ENCODE assay signal across 1 cellular context in the genomic region with DNA sequence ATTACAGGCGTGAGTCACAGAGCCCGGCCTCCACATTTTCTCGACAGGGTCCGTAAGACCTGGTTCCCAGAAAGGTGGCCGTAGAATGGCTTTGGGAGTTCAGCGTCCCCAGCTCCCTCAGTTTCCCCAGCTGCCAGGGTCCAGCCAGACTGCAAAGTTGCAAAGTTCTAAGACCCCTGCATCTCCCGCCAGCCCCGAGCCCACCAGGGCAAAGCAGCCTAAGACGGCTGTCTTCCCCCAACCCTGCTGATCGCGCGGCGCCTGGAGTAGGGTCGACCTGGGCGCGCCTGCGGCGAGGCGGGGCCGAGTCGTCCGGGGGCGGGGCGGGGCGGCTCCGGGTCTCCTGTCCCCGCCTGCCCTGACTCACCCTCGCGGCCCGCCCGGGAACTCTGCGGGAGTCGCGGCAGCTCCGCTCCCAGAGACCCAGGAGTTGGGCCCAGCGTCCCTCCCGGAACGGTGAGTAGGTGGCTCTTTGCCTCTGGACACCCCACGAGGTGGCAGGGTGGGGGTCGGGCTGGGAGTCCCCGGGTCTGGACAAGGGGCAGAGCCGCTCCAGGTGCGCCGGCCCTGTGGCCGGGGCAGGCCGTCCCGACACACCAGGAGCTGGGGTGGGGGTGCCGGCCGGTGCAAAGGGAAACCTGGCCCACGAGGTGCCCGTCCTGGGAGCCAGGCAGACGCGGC.
A peak's percentile ranks its signal among the peaks of the same experiment; 100 is the strongest.
TF ChIP-seq lines count a peak whose summit lies in the region.

A gene (plus strand): TSS at position 366 of the 681 bp plus-strand sequence. CDS start 7,094 bp downstream, outside the sequence.

TF ChIP-seq in HepG2, 621 proteins besides CTCF, POLR2A, EP300 and RAD21 (continued from another document and continues in another):
- TF ChIP-seq, protein P1, sequence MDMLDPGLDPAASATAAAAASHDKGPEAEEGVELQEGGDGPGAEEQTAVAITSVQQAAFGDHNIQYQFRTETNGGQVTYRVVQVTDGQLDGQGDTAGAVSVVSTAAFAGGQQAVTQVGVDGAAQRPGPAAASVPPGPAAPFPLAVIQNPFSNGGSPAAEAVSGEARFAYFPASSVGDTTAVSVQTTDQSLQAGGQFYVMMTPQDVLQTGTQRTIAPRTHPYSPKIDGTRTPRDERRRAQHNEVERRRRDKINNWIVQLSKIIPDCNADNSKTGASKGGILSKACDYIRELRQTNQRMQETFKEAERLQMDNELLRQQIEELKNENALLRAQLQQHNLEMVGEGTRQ (IDR thresholded peaks at IDR 0.05; ENCODE audit: low read depth, low read length), result no peak
- TF ChIP-seq, protein P1 (CRISPR knock-in tag; IDR thresholded peaks at IDR 0.05; ENCODE audit: borderline replicate concordance), result no peak
- TF ChIP-seq ASH2L (IDR thresholded peaks at IDR 0.05; ENCODE audit: insufficient read length, low read depth, low read length), result peak; percentile 48
- no peak for TF ChIP-seq ZFP62 (CRISPR knock-in tag; IDR thresholded peaks at IDR 0.05)
- TF ChIP-seq ZNF432 (CRISPR knock-in tag; IDR thresholded peaks at IDR 0.05; ENCODE audit: borderline replicate concordance), result no peak
- peak; percentile 11; the same call in 1 of the 2 replicates for TF ChIP-seq FOSL1 (CRISPR knock-in tag; IDR thresholded peaks at IDR 0.05; ENCODE audit: borderline replicate concordance)
- no peak for TF ChIP-seq SOX13 (IDR thresholded peaks at IDR 0.05)
- 0 out of 4 replicates have a peak, but pooled peaks of 1 of the 2 experiments have one; percentile 20 for TF ChIP-seq SOX13 (CRISPR knock-in tag; conservative IDR thresholded peaks at IDR 0.05 in 1 of 2, IDR thresholded peaks at IDR 0.05 in 1 of 2)
- TF ChIP-seq ZNF282 (IDR thresholded peaks at IDR 0.05; ENCODE audit: partially characterized antibody), result no peak
- TF ChIP-seq HOXA5 (CRISPR knock-in tag; IDR thresholded peaks at IDR 0.05), result peak; percentile 60; the same call in 1 of the 2 replicates
- peak; percentile 81; the same call in 1 of the 2 replicates for TF ChIP-seq SP4 (CRISPR knock-in tag; IDR thresholded peaks at IDR 0.05)
- TF ChIP-seq ZNF326 (CRISPR knock-in tag; IDR thresholded peaks at IDR 0.05; ENCODE audit: borderline replicate concordance), result no peak
- TF ChIP-seq BRCA1 (CRISPR knock-in tag; IDR thresholded peaks at IDR 0.05), result no peak
- no peak for TF ChIP-seq REL (CRISPR knock-in tag; conservative IDR thresholded peaks at IDR 0.05)
- TF ChIP-seq ZMYM2 (CRISPR knock-in tag; IDR thresholded peaks at IDR 0.05), result peak; percentile 63; the same call in 1 of the 2 replicates
- TF ChIP-seq ARHGAP35 (CRISPR knock-in tag; IDR thresholded peaks at IDR 0.05; ENCODE audit: borderline replicate concordance), result no peak
- TF ChIP-seq KLF6 (CRISPR knock-in tag; IDR thresholded peaks at IDR 0.05), result no peak
- TF ChIP-seq KMT2A (CRISPR knock-in tag; IDR thresholded peaks at IDR 0.05), result 0 out of 2 replicates have a peak, but pooled peaks have one; percentile 25
- no peak for TF ChIP-seq ZNF773 (CRISPR knock-in tag; IDR thresholded peaks at IDR 0.05; ENCODE audit: borderline replicate concordance)
- TF ChIP-seq, protein P2, sequence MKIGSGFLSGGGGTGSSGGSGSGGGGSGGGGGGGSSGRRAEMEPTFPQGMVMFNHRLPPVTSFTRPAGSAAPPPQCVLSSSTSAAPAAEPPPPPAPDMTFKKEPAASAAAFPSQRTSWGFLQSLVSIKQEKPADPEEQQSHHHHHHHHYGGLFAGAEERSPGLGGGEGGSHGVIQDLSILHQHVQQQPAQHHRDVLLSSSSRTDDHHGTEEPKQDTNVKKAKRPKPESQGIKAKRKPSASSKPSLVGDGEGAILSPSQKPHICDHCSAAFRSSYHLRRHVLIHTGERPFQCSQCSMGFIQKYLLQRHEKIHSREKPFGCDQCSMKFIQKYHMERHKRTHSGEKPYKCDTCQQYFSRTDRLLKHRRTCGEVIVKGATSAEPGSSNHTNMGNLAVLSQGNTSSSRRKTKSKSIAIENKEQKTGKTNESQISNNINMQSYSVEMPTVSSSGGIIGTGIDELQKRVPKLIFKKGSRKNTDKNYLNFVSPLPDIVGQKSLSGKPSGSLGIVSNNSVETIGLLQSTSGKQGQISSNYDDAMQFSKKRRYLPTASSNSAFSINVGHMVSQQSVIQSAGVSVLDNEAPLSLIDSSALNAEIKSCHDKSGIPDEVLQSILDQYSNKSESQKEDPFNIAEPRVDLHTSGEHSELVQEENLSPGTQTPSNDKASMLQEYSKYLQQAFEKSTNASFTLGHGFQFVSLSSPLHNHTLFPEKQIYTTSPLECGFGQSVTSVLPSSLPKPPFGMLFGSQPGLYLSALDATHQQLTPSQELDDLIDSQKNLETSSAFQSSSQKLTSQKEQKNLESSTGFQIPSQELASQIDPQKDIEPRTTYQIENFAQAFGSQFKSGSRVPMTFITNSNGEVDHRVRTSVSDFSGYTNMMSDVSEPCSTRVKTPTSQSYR (CRISPR knock-in tag; IDR thresholded peaks at IDR 0.05; ENCODE audit: borderline replicate concordance), result no peak
- no peak for TF ChIP-seq ZNF772 (CRISPR knock-in tag; IDR thresholded peaks at IDR 0.05)
- no peak for TF ChIP-seq FOXJ3 (CRISPR knock-in tag; IDR thresholded peaks at IDR 0.05; ENCODE audit: borderline replicate concordance)
- TF ChIP-seq, protein P3, sequence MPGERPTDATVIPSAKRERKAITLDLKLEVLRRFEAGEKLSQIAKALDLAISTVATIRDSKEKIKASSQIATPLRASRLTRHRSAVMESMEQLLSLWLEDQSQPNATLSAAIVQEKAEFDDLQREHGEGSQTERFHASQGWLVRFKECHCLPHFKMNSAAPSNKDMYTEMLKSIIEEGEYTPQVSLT (CRISPR knock-in tag; IDR thresholded peaks at IDR 0.05; ENCODE audit: borderline replicate concordance, low read depth), result no peak
- TF ChIP-seq, protein P4, sequence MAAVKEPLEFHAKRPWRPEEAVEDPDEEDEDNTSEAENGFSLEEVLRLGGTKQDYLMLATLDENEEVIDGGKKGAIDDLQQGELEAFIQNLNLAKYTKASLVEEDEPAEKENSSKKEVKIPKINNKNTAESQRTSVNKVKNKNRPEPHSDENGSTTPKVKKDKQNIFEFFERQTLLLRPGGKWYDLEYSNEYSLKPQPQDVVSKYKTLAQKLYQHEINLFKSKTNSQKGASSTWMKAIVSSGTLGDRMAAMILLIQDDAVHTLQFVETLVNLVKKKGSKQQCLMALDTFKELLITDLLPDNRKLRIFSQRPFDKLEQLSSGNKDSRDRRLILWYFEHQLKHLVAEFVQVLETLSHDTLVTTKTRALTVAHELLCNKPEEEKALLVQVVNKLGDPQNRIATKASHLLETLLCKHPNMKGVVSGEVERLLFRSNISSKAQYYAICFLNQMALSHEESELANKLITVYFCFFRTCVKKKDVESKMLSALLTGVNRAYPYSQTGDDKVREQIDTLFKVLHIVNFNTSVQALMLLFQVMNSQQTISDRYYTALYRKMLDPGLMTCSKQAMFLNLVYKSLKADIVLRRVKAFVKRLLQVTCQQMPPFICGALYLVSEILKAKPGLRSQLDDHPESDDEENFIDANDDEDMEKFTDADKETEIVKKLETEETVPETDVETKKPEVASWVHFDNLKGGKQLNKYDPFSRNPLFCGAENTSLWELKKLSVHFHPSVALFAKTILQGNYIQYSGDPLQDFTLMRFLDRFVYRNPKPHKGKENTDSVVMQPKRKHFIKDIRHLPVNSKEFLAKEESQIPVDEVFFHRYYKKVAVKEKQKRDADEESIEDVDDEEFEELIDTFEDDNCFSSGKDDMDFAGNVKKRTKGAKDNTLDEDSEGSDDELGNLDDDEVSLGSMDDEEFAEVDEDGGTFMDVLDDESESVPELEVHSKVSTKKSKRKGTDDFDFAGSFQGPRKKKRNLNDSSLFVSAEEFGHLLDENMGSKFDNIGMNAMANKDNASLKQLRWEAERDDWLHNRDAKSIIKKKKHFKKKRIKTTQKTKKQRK (IDR thresholded peaks at IDR 0.05; ENCODE audit: low read length), result no peak
- TF ChIP-seq ZFP1 (CRISPR knock-in tag; IDR thresholded peaks at IDR 0.05), result no peak
- no peak for TF ChIP-seq SNAPC2 (CRISPR knock-in tag; IDR thresholded peaks at IDR 0.05)
- TF ChIP-seq ZNF768 (CRISPR knock-in tag; IDR thresholded peaks at IDR 0.05), result 0 out of 2 replicates have a peak, but pooled peaks have one; percentile 54
- no peak for TF ChIP-seq NFIB (CRISPR knock-in tag; IDR thresholded peaks at IDR 0.05; ENCODE audit: borderline replicate concordance)
- no peak for TF ChIP-seq ZNF143 (CRISPR knock-in tag; IDR thresholded peaks at IDR 0.05)
- no peak for TF ChIP-seq ZBTB42 (CRISPR knock-in tag; IDR thresholded peaks at IDR 0.05)
- no peak for TF ChIP-seq HMG20A (CRISPR knock-in tag; IDR thresholded peaks at IDR 0.05; ENCODE audit: borderline replicate concordance)
- 0 out of 2 replicates have a peak, but pooled peaks have one; percentile 23 for TF ChIP-seq ISL2 (CRISPR knock-in tag; IDR thresholded peaks at IDR 0.05)
- 0 out of 2 replicates have a peak, but pooled peaks have one; percentile 43 for TF ChIP-seq ZNF776 (CRISPR knock-in tag; IDR thresholded peaks at IDR 0.05)
- TF ChIP-seq ZNF567 (CRISPR knock-in tag; IDR thresholded peaks at IDR 0.05; ENCODE audit: borderline replicate concordance), result no peak
- TF ChIP-seq ZFYVE20 (CRISPR knock-in tag; IDR thresholded peaks at IDR 0.05; ENCODE audit: borderline replicate concordance, low read depth), result no peak
- TF ChIP-seq, protein P5, sequence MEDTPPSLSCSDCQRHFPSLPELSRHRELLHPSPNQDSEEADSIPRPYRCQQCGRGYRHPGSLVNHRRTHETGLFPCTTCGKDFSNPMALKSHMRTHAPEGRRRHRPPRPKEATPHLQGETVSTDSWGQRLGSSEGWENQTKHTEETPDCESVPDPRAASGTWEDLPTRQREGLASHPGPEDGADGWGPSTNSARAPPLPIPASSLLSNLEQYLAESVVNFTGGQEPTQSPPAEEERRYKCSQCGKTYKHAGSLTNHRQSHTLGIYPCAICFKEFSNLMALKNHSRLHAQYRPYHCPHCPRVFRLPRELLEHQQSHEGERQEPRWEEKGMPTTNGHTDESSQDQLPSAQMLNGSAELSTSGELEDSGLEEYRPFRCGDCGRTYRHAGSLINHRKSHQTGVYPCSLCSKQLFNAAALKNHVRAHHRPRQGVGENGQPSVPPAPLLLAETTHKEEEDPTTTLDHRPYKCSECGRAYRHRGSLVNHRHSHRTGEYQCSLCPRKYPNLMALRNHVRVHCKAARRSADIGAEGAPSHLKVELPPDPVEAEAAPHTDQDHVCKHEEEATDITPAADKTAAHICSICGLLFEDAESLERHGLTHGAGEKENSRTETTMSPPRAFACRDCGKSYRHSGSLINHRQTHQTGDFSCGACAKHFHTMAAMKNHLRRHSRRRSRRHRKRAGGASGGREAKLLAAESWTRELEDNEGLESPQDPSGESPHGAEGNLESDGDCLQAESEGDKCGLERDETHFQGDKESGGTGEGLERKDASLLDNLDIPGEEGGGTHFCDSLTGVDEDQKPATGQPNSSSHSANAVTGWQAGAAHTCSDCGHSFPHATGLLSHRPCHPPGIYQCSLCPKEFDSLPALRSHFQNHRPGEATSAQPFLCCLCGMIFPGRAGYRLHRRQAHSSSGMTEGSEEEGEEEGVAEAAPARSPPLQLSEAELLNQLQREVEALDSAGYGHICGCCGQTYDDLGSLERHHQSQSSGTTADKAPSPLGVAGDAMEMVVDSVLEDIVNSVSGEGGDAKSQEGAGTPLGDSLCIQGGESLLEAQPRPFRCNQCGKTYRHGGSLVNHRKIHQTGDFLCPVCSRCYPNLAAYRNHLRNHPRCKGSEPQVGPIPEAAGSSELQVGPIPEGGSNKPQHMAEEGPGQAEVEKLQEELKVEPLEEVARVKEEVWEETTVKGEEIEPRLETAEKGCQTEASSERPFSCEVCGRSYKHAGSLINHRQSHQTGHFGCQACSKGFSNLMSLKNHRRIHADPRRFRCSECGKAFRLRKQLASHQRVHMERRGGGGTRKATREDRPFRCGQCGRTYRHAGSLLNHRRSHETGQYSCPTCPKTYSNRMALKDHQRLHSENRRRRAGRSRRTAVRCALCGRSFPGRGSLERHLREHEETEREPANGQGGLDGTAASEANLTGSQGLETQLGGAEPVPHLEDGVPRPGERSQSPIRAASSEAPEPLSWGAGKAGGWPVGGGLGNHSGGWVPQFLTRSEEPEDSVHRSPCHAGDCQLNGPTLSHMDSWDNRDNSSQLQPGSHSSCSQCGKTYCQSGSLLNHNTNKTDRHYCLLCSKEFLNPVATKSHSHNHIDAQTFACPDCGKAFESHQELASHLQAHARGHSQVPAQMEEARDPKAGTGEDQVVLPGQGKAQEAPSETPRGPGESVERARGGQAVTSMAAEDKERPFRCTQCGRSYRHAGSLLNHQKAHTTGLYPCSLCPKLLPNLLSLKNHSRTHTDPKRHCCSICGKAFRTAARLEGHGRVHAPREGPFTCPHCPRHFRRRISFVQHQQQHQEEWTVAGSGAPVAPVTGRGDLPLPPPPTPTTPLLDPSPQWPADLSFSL (CRISPR knock-in tag; IDR thresholded peaks at IDR 0.05), result no peak
- no peak for TF ChIP-seq HDAC2 (CRISPR knock-in tag; IDR thresholded peaks at IDR 0.05)
- no peak for TF ChIP-seq KDM4B (CRISPR knock-in tag; IDR thresholded peaks at IDR 0.05)
- TF ChIP-seq PAWR (CRISPR knock-in tag; IDR thresholded peaks at IDR 0.05; ENCODE audit: borderline replicate concordance), result no peak
- no peak for TF ChIP-seq RELA (CRISPR knock-in tag; IDR thresholded peaks at IDR 0.05)
- TF ChIP-seq, protein P6, sequence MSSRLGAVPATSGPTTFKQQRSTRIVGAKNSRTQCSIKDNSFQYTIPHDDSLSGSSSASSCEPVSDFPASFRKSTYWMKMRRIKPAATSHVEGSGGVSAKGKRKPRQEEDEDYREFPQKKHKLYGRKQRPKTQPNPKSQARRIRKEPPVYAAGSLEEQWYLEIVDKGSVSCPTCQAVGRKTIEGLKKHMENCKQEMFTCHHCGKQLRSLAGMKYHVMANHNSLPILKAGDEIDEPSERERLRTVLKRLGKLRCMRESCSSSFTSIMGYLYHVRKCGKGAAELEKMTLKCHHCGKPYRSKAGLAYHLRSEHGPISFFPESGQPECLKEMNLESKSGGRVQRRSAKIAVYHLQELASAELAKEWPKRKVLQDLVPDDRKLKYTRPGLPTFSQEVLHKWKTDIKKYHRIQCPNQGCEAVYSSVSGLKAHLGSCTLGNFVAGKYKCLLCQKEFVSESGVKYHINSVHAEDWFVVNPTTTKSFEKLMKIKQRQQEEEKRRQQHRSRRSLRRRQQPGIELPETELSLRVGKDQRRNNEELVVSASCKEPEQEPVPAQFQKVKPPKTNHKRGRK (CRISPR knock-in tag; IDR thresholded peaks at IDR 0.05), result no peak
- TF ChIP-seq, protein P7, sequence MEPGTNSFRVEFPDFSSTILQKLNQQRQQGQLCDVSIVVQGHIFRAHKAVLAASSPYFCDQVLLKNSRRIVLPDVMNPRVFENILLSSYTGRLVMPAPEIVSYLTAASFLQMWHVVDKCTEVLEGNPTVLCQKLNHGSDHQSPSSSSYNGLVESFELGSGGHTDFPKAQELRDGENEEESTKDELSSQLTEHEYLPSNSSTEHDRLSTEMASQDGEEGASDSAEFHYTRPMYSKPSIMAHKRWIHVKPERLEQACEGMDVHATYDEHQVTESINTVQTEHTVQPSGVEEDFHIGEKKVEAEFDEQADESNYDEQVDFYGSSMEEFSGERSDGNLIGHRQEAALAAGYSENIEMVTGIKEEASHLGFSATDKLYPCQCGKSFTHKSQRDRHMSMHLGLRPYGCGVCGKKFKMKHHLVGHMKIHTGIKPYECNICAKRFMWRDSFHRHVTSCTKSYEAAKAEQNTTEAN (CRISPR knock-in tag; conservative IDR thresholded peaks at IDR 0.05), result no peak; the same call in 1 of the 2 replicates
- no peak for TF ChIP-seq NCOA2 (CRISPR knock-in tag; IDR thresholded peaks at IDR 0.05)
- no peak for TF ChIP-seq NFE2 (CRISPR knock-in tag; IDR thresholded peaks at IDR 0.05)
- 0 out of 2 replicates have a peak, but pooled peaks have one; percentile 42 for TF ChIP-seq ZNF333 (CRISPR knock-in tag; IDR thresholded peaks at IDR 0.05; ENCODE audit: borderline replicate concordance)
